ENCODE assay signal across 20 cellular contexts in the genomic region with DNA sequence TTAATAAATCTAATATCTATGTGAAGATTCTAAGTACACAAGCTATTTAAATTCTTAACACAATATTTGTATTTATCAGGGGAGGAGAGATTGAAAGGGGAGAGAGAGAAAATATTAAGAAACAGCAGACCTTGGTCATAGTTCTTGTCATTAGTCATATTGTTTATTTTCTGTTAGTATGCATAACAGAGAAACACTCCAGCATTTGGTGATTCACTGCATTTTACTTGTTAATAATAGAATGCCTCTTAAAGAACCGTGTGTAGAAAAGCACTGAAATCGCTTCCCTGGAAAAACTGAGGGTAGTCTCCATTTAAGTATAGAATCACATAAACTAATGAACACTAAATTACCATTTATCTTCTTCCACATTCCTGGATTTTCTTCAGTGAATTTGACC.
DNase-seq lines count a peak whose midpoint lies in the region; ATAC-seq and TF ChIP-seq lines count a peak whose summit lies in the region.
"Had no signal": no experiment of that assay in that cellular context is flagged by ENCODE, and none has a peak within 500 bp of the region (broad histone marks: within the 10 kb centered on the region; RNA-seq: fewer than 3 reads in every experiment).

No MANE protein-coding gene starts in this region.

- WGBS in mammary epithelial cell (ENCODE audit: low coverage, missing lambda C conversion rate): 88% methylated on average over 2 of the region's 2 CpGs

- no peaks in the 10 kb centered on the region for H3K36me3 ChIP-seq in mammary epithelial cell (ENCODE audit: insufficient read depth, low read length)
- no peaks in the 10 kb centered on the region for H3K36me3 ChIP-seq in MG63
- H3K36me3 ChIP-seq: cardiac muscle cell, neural progenitor cell had no signal

- DNase-seq in AG04450 (ENCODE audit: low read depth, low spot score) (peak; percentile 20), HS-5 (ENCODE audit: low read depth) (peak; percentile 48), mammary epithelial cell (peak; percentile 57), iris pigment epithelial cell (ENCODE audit: low read depth) (peak; percentile 3), MG63 (no peak)
- no peak for DNase-seq in activated CD8-positive, alpha-beta memory T cell treated with anti-CD3 and anti-CD28 coated beads for 24 hours
- no peak for DNase-seq in effector memory CD8-positive, alpha-beta T cell
- DNase-seq: activated CD4-positive, alpha-beta T cell treated with anti-CD3 and anti-CD28 coated beads, Interleukin-2, amount 10 ng/mL, durations not matched to agents 24 days and 14 days; activated naive CD4-positive, alpha-beta T cell treated with anti-CD3 and anti-CD28 coated beads, Interleukin-2, amount 10 ng/mL, durations not matched to agents 7 days and 5 days; COR-L47; effector CD8-positive, alpha-beta T cell; GDM1; immature natural killer cell; NCI-H2029; NCI-H510A treated with DMSO at 0.1 percent for 48 hours; right cardiac atrium; stimulated activated CD4-positive, alpha-beta T cell treated with anti-CD3 and anti-CD28 coated beads, Interleukin-2, amount 100 ng/mL, for 24 hours had no signal

- peaks cover 5 to 7% of the 10 kb centered on the region in 2 donors for H3K9me3 Mint-ChIP-seq in effector memory CD8-positive, alpha-beta T cell
- H3K9me3 Mint-ChIP-seq: activated CD4-positive, alpha-beta T cell treated with anti-CD3 and anti-CD28 coated beads, Interleukin-2, amount 10 ng/mL, durations not matched to agents 24 days and 14 days; activated naive CD4-positive, alpha-beta T cell treated with anti-CD3 and anti-CD28 coated beads, Interleukin-2, amount 10 ng/mL, durations not matched to agents 7 days and 5 days; neural progenitor cell had no signal

- intact Hi-C loops in mammary epithelial cell (cut with micrococcal nuclease): loop anchor here (5.0 kb wide), 1 partner anchor 89 kb away; no protein-coding TSS in a partner anchor

- H3K4me3 ChIP-seq in AG04450 (ENCODE audit: low read depth, low read length) (no peak overlapping the region), mammary epithelial cell (replicated peaks in 1 of 3; ENCODE audit: insufficient read depth in 1 of 3, low read depth in 2 of 3, low read length in 3 of 3) (no peak overlapping the region), MG63 (no peak overlapping the region)
- H3K4me3 ChIP-seq: cardiac muscle cell, neural progenitor cell had no signal

- H3K27ac ChIP-seq in AG04450 (ENCODE audit: low read depth, low read length) (no peak overlapping the region), mammary epithelial cell (ENCODE audit: insufficient read depth, low read depth, low read length) (no peak overlapping the region)
- H3K27ac ChIP-seq: cardiac muscle cell, neural progenitor cell had no signal

- H3K79me2 ChIP-seq in mammary epithelial cell (ENCODE audit: insufficient read depth, low read length): no peaks in the 10 kb centered on the region

- H3K27me3 ChIP-seq in AG04450 (ENCODE audit: control insufficient read depth, insufficient read depth, low read length) (no peaks in the 10 kb centered on the region), mammary epithelial cell (ENCODE audit: insufficient read depth, low read length) (no peaks in the 10 kb centered on the region), MG63 (no peaks in the 10 kb centered on the region)
- H3K27me3 ChIP-seq: cardiac muscle cell, neural progenitor cell had no signal

- no peak overlapping the region for H3K4me3 Mint-ChIP-seq in effector memory CD8-positive, alpha-beta T cell
- H3K4me3 Mint-ChIP-seq: activated CD4-positive, alpha-beta T cell treated with anti-CD3 and anti-CD28 coated beads, Interleukin-2, amount 10 ng/mL, durations not matched to agents 24 days and 14 days; activated naive CD4-positive, alpha-beta T cell treated with anti-CD3 and anti-CD28 coated beads, Interleukin-2, amount 10 ng/mL, durations not matched to agents 7 days and 5 days; immature natural killer cell; neural progenitor cell had no signal

- no peaks in the 10 kb centered on the region for H4K20me1 ChIP-seq in mammary epithelial cell (ENCODE audit: insufficient read depth, low read length)

- H3K4me2 ChIP-seq in mammary epithelial cell (ENCODE audit: insufficient read depth, low read depth, low read length): no peak overlapping the region
- H3K4me2 ChIP-seq: neural progenitor cell had no signal

- no peaks in the 10 kb centered on the region for H3K27me3 Mint-ChIP-seq in effector memory CD8-positive, alpha-beta T cell
- H3K27me3 Mint-ChIP-seq: activated CD4-positive, alpha-beta T cell treated with anti-CD3 and anti-CD28 coated beads, Interleukin-2, amount 10 ng/mL, durations not matched to agents 24 days and 14 days; activated naive CD4-positive, alpha-beta T cell treated with anti-CD3 and anti-CD28 coated beads, Interleukin-2, amount 10 ng/mL, durations not matched to agents 7 days and 5 days had no signal

- TF ChIP-seq CTCF in AG04450 (IDR thresholded peaks at IDR 0.05; ENCODE audit: low read depth, low read length) (no peak), mammary epithelial cell (conservative IDR thresholded peaks at IDR 0.05 in 1 of 2, IDR thresholded peaks at IDR 0.05 in 1 of 2; ENCODE audit: extremely low read depth in 1 of 2, insufficient read depth in 1 of 2, low read depth in 1 of 2, low read length in 2 of 2) (no peak)

- H3K27ac Mint-ChIP-seq in effector memory CD8-positive, alpha-beta T cell: no peak overlapping the region
- H3K27ac Mint-ChIP-seq: activated CD4-positive, alpha-beta T cell treated with anti-CD3 and anti-CD28 coated beads, Interleukin-2, amount 10 ng/mL, durations not matched to agents 24 days and 14 days; activated naive CD4-positive, alpha-beta T cell treated with anti-CD3 and anti-CD28 coated beads, Interleukin-2, amount 10 ng/mL, durations not matched to agents 7 days and 5 days; immature natural killer cell; neural progenitor cell had no signal

- H3K4me1 ChIP-seq in mammary epithelial cell (ENCODE audit: insufficient read depth, low read length): no peaks in the 10 kb centered on the region

- CTCF ChIA-PET in AG04450 (lab: Charles Lee) (no interaction called here), mammary epithelial cell (lab: Charles Lee; ENCODE audit: low non-redundant PET) (no interaction called here)

- in situ Hi-C loops in mammary epithelial cell (cut with MboI; ENCODE audit: low sequenced_read_pairs in 2 of 2): no loop called here

- POLR2A ChIA-PET in AG04450 (lab: Yijun Ruan, JAX): no interaction called here

- BruUV-seq in mammary epithelial cell (replicated peaks; lab: Mats Ljungman, UMichigan): no TSS peak

- ATAC-seq in HG03565 (IDR thresholded peaks at IDR 0.05; ENCODE audit: unreplicated experiment): no peak
- ATAC-seq in effector memory CD8-positive, alpha-beta T cell (replicated peaks): no peak
- ATAC-seq: right cardiac atrium had no signal

- H3K9me3 ChIP-seq in AG04450 (ENCODE audit: control insufficient read depth, insufficient read depth, low read length) (no peaks in the 10 kb centered on the region), mammary epithelial cell (replicated peaks; ENCODE audit: insufficient read depth, low read length) (no peaks in the 10 kb centered on the region), MG63 (no peaks in the 10 kb centered on the region; the same call in none of the 2 replicates)

- H3K36me3 Mint-ChIP-seq in effector memory CD8-positive, alpha-beta T cell (ENCODE audit: insufficient read depth): no peaks in the 10 kb centered on the region
- H3K36me3 Mint-ChIP-seq: activated naive CD4-positive, alpha-beta T cell treated with anti-CD3 and anti-CD28 coated beads, Interleukin-2, amount 10 ng/mL, durations not matched to agents 7 days and 5 days; immature natural killer cell; neural progenitor cell had no signal

- no peak overlapping the region for H2AFZ ChIP-seq in mammary epithelial cell (ENCODE audit: low read depth, low read length)
- H2AFZ ChIP-seq: neural progenitor cell had no signal

- no peaks in the 10 kb centered on the region for H3K4me1 Mint-ChIP-seq in effector memory CD8-positive, alpha-beta T cell (ENCODE audit: low read depth in 2 of 2)
- H3K4me1 Mint-ChIP-seq: activated CD4-positive, alpha-beta T cell treated with anti-CD3 and anti-CD28 coated beads, Interleukin-2, amount 10 ng/mL, durations not matched to agents 24 days and 14 days; activated naive CD4-positive, alpha-beta T cell treated with anti-CD3 and anti-CD28 coated beads, Interleukin-2, amount 10 ng/mL, durations not matched to agents 7 days and 5 days; immature natural killer cell had no signal

- dilution Hi-C loops in mammary epithelial cell (cut with HindIII; ENCODE audit: low sequenced_read_pairs): no loop called here

- H3K9ac ChIP-seq in mammary epithelial cell (ENCODE audit: insufficient read depth, low read length): no peak overlapping the region
- H3K9ac ChIP-seq: neural progenitor cell had no signal

Comparison
In these comparisons a context has a peak if more than half of its experiments do, and no peak if none do; other contexts are left out.
1. DNase-seq: peak in AG04450 (single experiment), HS-5 (single experiment), mammary epithelial cell (single experiment) and iris pigment epithelial cell (single experiment); none in activated CD8-positive, alpha-beta memory T cell treated with anti-CD3 and anti-CD28 coated beads for 24 hours (single experiment), MG63 (single experiment) and effector memory CD8-positive, alpha-beta T cell (0 of 3).